In genomic region chr1:10815863-10816195, GRCh38 we compare ENCODE assay signal across 17 cellular contexts.
"Had no signal": no experiment of that assay in that cellular context is flagged by ENCODE, and none has a peak within 500 bp of the region (broad histone marks: within the 10 kb centered on the region; RNA-seq: fewer than 3 reads in every experiment).

No MANE protein-coding gene starts in this region.

- H3K4me3 ChIP-seq: gastroesophageal sphincter, heart right ventricle, tibial artery had no signal

- DNase-seq: activated B cell treated with CpG ODN at 0.5 μM for 24 hours; activated CD4-positive, alpha-beta T cell treated with anti-CD3 and anti-CD28 coated beads for 48 hours; activated CD8-positive, alpha-beta T cell treated with anti-CD3 and anti-CD28 coated beads, Interleukin-2, amount 10 ng/mL, durations not matched to agents 7 days and 5 days; activated naive CD8-positive, alpha-beta T cell treated with anti-CD3 and anti-CD28 coated beads, Interleukin-2, amount 10 ng/mL, durations not matched to agents 7 days and 5 days; anterior cingulate cortex; cerebellar nuclear complex; dermis blood vessel endothelial cell; heart right ventricle; naive B cell; stimulated activated CD4-positive, alpha-beta T cell treated with anti-CD3 and anti-CD28 coated beads, Interleukin-15, amount 100 ng/mL, for 24 hours; stimulated activated CD4-positive, alpha-beta T cell treated with anti-CD3 and anti-CD28 coated beads, Interleukin-4, amount 100 ng/mL, for 1 hour; stimulated activated naive B cell treated with anti-CD40 and anti-IgM and Interleukin-4, amounts not matched to agents 10 μg/mL and 1 μg/mL and 100 μg/mL, for 72 hours; SW 1271; tibial artery had no signal

- H3K4me1 ChIP-seq: gastroesophageal sphincter, tibial artery had no signal

- H3K27ac ChIP-seq: gastroesophageal sphincter, heart right ventricle, tibial artery had no signal

- H3K36me3 ChIP-seq: gastroesophageal sphincter, heart right ventricle, tibial artery had no signal

- FAIRE-seq: TTC549 had no signal

- ATAC-seq: activated CD8-positive, alpha-beta T cell treated with anti-CD3 and anti-CD28 coated beads, Interleukin-2, amount 10 ng/mL, durations not matched to agents 7 days and 5 days; gastroesophageal sphincter; heart right ventricle; left lobe of liver; stimulated activated naive B cell treated with anti-CD40 and anti-IgM and Interleukin-4, amounts not matched to agents 10 μg/mL and 1 μg/mL and 100 μg/mL, for 72 hours had no signal

- H3K9me3 ChIP-seq: gastroesophageal sphincter, heart right ventricle, tibial artery had no signal
